15 cellular contexts compared by ENCODE assay signal in the genomic region with DNA sequence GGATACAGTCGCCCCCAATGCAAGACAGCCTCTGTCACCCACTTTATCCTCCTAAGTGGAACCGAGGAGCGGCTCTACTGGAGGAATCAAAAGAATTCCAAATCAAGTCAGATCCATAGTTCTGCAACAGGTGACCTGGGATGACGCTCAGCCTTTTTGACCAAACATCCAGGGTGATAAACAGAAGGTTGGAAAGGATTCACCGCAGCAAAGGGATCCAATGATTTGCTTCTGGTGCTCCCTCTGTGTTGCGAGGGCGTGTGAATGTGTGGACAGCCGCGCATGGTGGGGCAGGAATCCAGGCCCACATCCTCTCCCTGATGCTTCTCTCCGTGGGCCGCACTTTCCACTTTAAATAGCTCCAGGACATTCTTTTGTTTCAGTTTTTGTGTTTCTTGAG.
"Had no signal": no experiment of that assay in that cellular context is flagged by ENCODE, and none has a peak within 500 bp of the region (broad histone marks: within the 10 kb centered on the region; RNA-seq: fewer than 3 reads in every experiment).

No MANE protein-coding gene starts in this region.

- H3K27ac ChIP-seq: suprapubic skin, thyroid gland, upper lobe of left lung, uterus had no signal

- H3K9me3 ChIP-seq: suprapubic skin, thyroid gland, upper lobe of left lung, uterus had no signal

- H3K36me3 ChIP-seq: suprapubic skin, thyroid gland, upper lobe of left lung, uterus had no signal

- ATAC-seq: left colon; natural killer cell; stimulated activated effector memory CD8-positive, alpha-beta T cell treated with anti-CD3 and anti-CD28 coated beads, Interleukin-12 subunit alpha, Interleukin-12 subunit beta, amount 100 ng/mL, for 72 hours; stimulated activated naive CD8-positive, alpha-beta T cell treated with anti-CD3 and anti-CD28 coated beads, Interleukin-15, Interleukin-2, amounts not matched to agents 100 U/mL and 50 U/mL, for 24 hours had no signal

- FAIRE-seq: endothelial cell of umbilical vein had no signal

- DNase-seq: erythroblast; foreskin melanocyte; head of caudate nucleus; hippocampal formation; left colon; natural killer cell; stimulated activated CD4-positive, alpha-beta T cell treated with anti-CD3 and anti-CD28 coated beads, Interleukin-4, amount 100 ng/mL, for 1 hour; stimulated activated CD8-positive, alpha-beta memory T cell treated with anti-CD3 and anti-CD28 coated beads, Interleukin-4, amount 100 ng/mL, for 48 hours; stimulated activated naive CD8-positive, alpha-beta T cell treated with anti-CD3 and anti-CD28 coated beads, Interleukin-15, Interleukin-2, amounts not matched to agents 100 U/mL and 50 U/mL, for 24 hours; thyroid gland; upper lobe of left lung; uterus had no signal

- H3K4me1 ChIP-seq: suprapubic skin, thyroid gland, upper lobe of left lung, uterus had no signal

- H3K4me3 ChIP-seq: suprapubic skin, thyroid gland, upper lobe of left lung, uterus had no signal

- H3K27me3 ChIP-seq: thyroid gland, upper lobe of left lung, uterus had no signal
